9 cellular contexts compared by ENCODE assay signal in the genomic region with DNA sequence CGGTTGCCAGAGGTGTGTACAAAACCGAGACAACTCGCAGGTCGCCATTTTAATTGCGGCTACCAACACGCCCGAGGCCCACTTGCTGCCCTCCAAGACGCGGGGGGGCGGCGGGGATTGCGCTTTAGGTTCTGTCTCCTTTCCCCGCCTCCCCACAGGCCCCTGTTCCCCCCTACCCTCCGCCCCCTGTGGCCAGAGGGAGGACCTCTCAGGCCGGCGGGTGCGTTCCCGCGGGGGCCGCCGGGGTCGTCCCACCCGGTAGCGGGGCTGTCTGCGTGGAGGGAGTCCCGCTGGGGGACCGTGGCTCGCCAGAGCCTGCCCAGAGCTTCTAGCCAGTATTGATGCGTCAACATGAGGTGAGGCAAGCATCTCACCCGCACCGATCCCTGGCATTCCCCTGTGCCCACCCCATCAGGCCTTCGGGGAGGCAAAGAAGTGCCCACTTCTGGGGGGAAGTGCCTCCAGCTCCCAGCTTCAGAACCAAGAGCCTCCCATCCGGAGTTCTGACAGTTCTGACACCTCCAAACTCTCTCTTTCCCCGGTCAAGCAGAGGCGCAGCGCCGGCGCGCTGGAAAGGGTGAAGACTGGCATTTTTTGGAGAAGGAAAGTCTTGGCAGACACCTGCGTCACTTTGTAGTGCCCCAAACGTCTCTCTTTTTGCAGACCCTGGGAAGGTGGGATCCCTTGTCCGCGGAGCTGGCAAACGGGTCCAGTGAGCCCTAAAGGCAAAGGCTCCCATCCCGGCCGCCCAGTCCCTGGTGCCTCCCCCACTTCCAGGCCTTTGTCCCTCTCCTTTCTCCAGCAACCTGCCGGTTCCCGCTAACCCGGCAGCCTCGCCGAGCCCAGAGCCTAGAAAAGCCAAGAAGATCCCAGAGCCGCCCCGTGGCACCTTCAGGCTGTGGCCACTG.
DNase-seq lines count a peak whose midpoint lies in the region; ATAC-seq lines count a peak whose summit lies in the region.
"Had no signal": no experiment of that assay in that cellular context is flagged by ENCODE, and none has a peak within 500 bp of the region (broad histone marks: within the 10 kb centered on the region; RNA-seq: fewer than 3 reads in every experiment).

No MANE protein-coding gene starts in this region.

- peaks cover 70% of the 10 kb centered on the region for H3K27me3 Mint-ChIP-seq in stimulated activated naive CD8-positive, alpha-beta T cell treated with anti-CD3 and anti-CD28 coated beads, Interleukin-15, Interleukin-2, amounts not matched to agents 100 ng/mL and 50 ng/mL, for 24 hours
- peaks cover 32% of the 10 kb centered on the region for H3K27me3 Mint-ChIP-seq in memory B cell

- no peak overlapping the region for H3K27ac Mint-ChIP-seq in stimulated activated naive CD8-positive, alpha-beta T cell treated with anti-CD3 and anti-CD28 coated beads, Interleukin-15, Interleukin-2, amounts not matched to agents 100 ng/mL and 50 ng/mL, for 24 hours
- H3K27ac Mint-ChIP-seq in memory B cell: peak overlapping the region; percentile 12

- H3K9me3 Mint-ChIP-seq in stimulated activated naive CD8-positive, alpha-beta T cell treated with anti-CD3 and anti-CD28 coated beads, Interleukin-15, Interleukin-2, amounts not matched to agents 100 ng/mL and 50 ng/mL, for 24 hours: no peaks in the 10 kb centered on the region
- peaks cover 9% of the 10 kb centered on the region for H3K9me3 Mint-ChIP-seq in memory B cell

- peaks cover 52% of the 10 kb centered on the region for H3K4me1 Mint-ChIP-seq in stimulated activated naive CD8-positive, alpha-beta T cell treated with anti-CD3 and anti-CD28 coated beads, Interleukin-15, Interleukin-2, amounts not matched to agents 100 ng/mL and 50 ng/mL, for 24 hours (ENCODE audit: low read depth)
- peaks cover 21% of the 10 kb centered on the region for H3K4me1 Mint-ChIP-seq in memory B cell

- peak overlapping the region; percentile 67 for H3K4me3 Mint-ChIP-seq in stimulated activated naive CD8-positive, alpha-beta T cell treated with anti-CD3 and anti-CD28 coated beads, Interleukin-15, Interleukin-2, amounts not matched to agents 100 ng/mL and 50 ng/mL, for 24 hours
- H3K4me3 Mint-ChIP-seq in memory B cell: peak overlapping the region; percentile 34

- peaks cover 4% of the 10 kb centered on the region for H3K36me3 Mint-ChIP-seq in stimulated activated naive CD8-positive, alpha-beta T cell treated with anti-CD3 and anti-CD28 coated beads, Interleukin-15, Interleukin-2, amounts not matched to agents 100 ng/mL and 50 ng/mL, for 24 hours (ENCODE audit: low read depth)
- H3K36me3 Mint-ChIP-seq in memory B cell: peaks cover 7% of the 10 kb centered on the region

- peak overlapping the region; percentile 40 for H3K27ac ChIP-seq in angular gyrus (ENCODE audit: low read depth, low read length)

- DNase-seq in stimulated activated naive CD8-positive, alpha-beta T cell treated with anti-CD3 and anti-CD28 coated beads, Interleukin-15, Interleukin-2, amounts not matched to agents 100 U/mL and 50 U/mL, for 24 hours: no peak
- peak in 1 of 2 donors; percentile 26 for DNase-seq in memory B cell (ENCODE audit: low spot score in 2 of 2)
- DNase-seq in COLO829 (ENCODE audit: low spot score): no peak
- no peak for DNase-seq in stimulated activated CD4-positive, alpha-beta T cell treated with anti-CD3 and anti-CD28 coated beads, Interleukin-2, amount 100 ng/mL, for 24 hours
- DNase-seq in middle frontal gyrus (ENCODE audit: extremely low spot score, low spot score): no peak
- DNase-seq: stimulated activated CD4-positive, alpha-beta T cell treated with anti-CD3 and anti-CD28 coated beads, Interleukin-12 subunit alpha, Interleukin-12 subunit beta, amount 100 ng/mL, for 4 hours had no signal

- no peak for ATAC-seq in stimulated activated naive CD8-positive, alpha-beta T cell treated with anti-CD3 and anti-CD28 coated beads, Interleukin-15, Interleukin-2, amounts not matched to agents 100 U/mL and 50 U/mL, for 24 hours
- no peak for ATAC-seq in memory B cell (ENCODE audit: low read depth)
- ATAC-seq in GM18520 (IDR thresholded peaks at IDR 0.05; ENCODE audit: unreplicated experiment): no peak
